29 cellular contexts compared by ENCODE assay signal in the genomic region with DNA sequence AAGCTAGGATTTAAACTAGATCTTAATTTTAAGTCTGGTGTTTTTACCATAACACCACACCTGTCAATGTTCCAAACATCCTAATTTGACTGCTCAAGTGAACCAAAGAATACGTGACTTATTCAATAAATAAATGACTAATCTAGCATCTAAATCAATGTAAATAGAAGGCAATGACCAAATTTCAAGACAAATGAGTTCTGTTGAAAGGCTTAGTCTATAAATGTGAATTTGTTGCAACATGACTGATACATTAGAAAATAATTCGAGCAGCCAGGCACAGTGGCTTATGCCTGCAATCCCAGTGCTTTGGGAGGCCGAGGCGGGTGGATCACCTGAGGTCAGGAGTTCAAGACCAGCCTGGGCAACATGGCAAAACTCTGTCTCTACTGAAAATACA.
"Had no signal": no experiment of that assay in that cellular context is flagged by ENCODE, and none has a peak within 500 bp of the region (broad histone marks: within the 10 kb centered on the region; RNA-seq: fewer than 3 reads in every experiment).

No MANE protein-coding gene starts in this region.

- DNase-seq: activated B cell treated with CpG ODN at 0.5 μM for 24 hours; activated CD4-positive, alpha-beta T cell treated with anti-CD3 and anti-CD28 coated beads for 1 hour; activated CD4-positive, alpha-beta T cell treated with anti-CD3 and anti-CD28 coated beads, Interleukin-2, amount 50 U/mL, for 4 hours; activated CD8-positive, alpha-beta memory T cell treated with anti-CD3 and anti-CD28 coated beads, Interleukin-2, amount 50 U/mL, for 48 hours; activated CD8-positive, alpha-beta T cell treated with anti-CD3 and anti-CD28 coated beads, Interleukin-2, amount 10 ng/mL, durations not matched to agents 7 days and 5 days; activated gamma-delta T cell; activated naive CD4-positive, alpha-beta T cell treated with anti-CD3 and anti-CD28 coated beads for 36 hours; activated naive CD8-positive, alpha-beta T cell treated with anti-CD3 and anti-CD28 coated beads for 36 hours; activated T-cell treated with anti-CD3 and anti-CD28 coated beads, Interleukin-2, amount 50 U/mL, for 1 hour; adrenal gland; aorta; body of pancreas; cerebellar nuclear complex; MG63; MV-4-11; NCI-H1105; NCI-H1436; NCI-H1694 treated with DMSO at 0.1 percent for 48 hours; NCI-H2029 treated with DMSO at 0.1 percent for 48 hours; NCI-H510A treated with DMSO at 0.1 percent for 48 hours; NCI-H69; NK-92 treated with Interleukin-12 subunit alpha and Interleukin-12 subunit beta, amount 100 ng/mL, for 24 hours; SHP77 treated with DMSO at 0.1 percent for 48 hours; T-helper 2 cell; T1000 had no signal

- H3K4me3 ChIP-seq: adrenal gland, body of pancreas, cardiac muscle cell, MG63 had no signal

- FAIRE-seq: RCC 7860, TTC549 had no signal

- H3K27ac Mint-ChIP-seq: activated B cell treated with CpG ODN at 0.5 μM for 24 hours; activated CD8-positive, alpha-beta T cell treated with anti-CD3 and anti-CD28 coated beads, Interleukin-2, amount 10 ng/mL, durations not matched to agents 7 days and 5 days; activated naive CD4-positive, alpha-beta T cell treated with anti-CD3 and anti-CD28 coated beads for 36 hours; activated naive CD8-positive, alpha-beta T cell treated with anti-CD3 and anti-CD28 coated beads for 36 hours; activated T-helper 17 cell treated with anti-CD3 and anti-CD28 coated beads, Interleukin-2, amount 50 U/mL, for 72 hours had no signal

- H3K27me3 ChIP-seq: adrenal gland, body of pancreas, cardiac muscle cell, MG63 had no signal

- H3K9me3 Mint-ChIP-seq: activated B cell treated with CpG ODN at 0.5 μM for 24 hours; activated naive CD4-positive, alpha-beta T cell treated with anti-CD3 and anti-CD28 coated beads for 36 hours; activated naive CD8-positive, alpha-beta T cell treated with anti-CD3 and anti-CD28 coated beads for 36 hours; activated T-helper 17 cell treated with anti-CD3 and anti-CD28 coated beads, Interleukin-2, amount 50 U/mL, for 72 hours had no signal

- H3K27me3 Mint-ChIP-seq: activated B cell treated with CpG ODN at 0.5 μM for 24 hours; activated naive CD8-positive, alpha-beta T cell treated with anti-CD3 and anti-CD28 coated beads for 36 hours; activated T-helper 17 cell treated with anti-CD3 and anti-CD28 coated beads, Interleukin-2, amount 50 U/mL, for 72 hours had no signal

- H3K4me3 Mint-ChIP-seq: activated B cell treated with CpG ODN at 0.5 μM for 24 hours; activated CD8-positive, alpha-beta T cell treated with anti-CD3 and anti-CD28 coated beads, Interleukin-2, amount 10 ng/mL, durations not matched to agents 7 days and 5 days; activated naive CD4-positive, alpha-beta T cell treated with anti-CD3 and anti-CD28 coated beads for 36 hours; activated naive CD8-positive, alpha-beta T cell treated with anti-CD3 and anti-CD28 coated beads for 36 hours; activated T-helper 17 cell treated with anti-CD3 and anti-CD28 coated beads, Interleukin-2, amount 50 U/mL, for 72 hours had no signal
